8 cellular contexts compared by ENCODE assay signal in genomic region chr19:54418030-54418929, GRCh38. TPM values are rescaled to one million over a fixed set of nuclear protein-coding genes. Genes with fewer than 3 reads are reported as not detected.
DNase-seq lines count a peak whose midpoint lies in the region; TF ChIP-seq lines count a peak whose summit lies in the region.

No MANE protein-coding gene starts in this region.

- H3K9me3 Mint-ChIP-seq in dendritic cell treated with granulocyte-macrophage colony-stimulating factor and Interleukin-4, amounts not matched to agents 40 ng/mL and 50 ng/mL, for 4 days = peaks cover 12% of the 10 kb centered on the region
- H3K9me3 Mint-ChIP-seq in neural crest cell = peaks cover 7% of the 10 kb centered on the region

- no peaks in the 10 kb centered on the region for H3K36me3 ChIP-seq in BE2C

- no peaks in the 10 kb centered on the region for H3K36me3 Mint-ChIP-seq in dendritic cell treated with granulocyte-macrophage colony-stimulating factor and Interleukin-4, amounts not matched to agents 40 ng/mL and 50 ng/mL, for 4 days (ENCODE audit: low read depth)
- H3K36me3 Mint-ChIP-seq in neural crest cell (ENCODE audit: low read depth) = peaks cover 22% of the 10 kb centered on the region

- H3K4me3 ChIP-seq in BE2C (ENCODE audit: low read depth, low read length) = no peak overlapping the region

- peak overlapping the region; percentile 0 for H3K27ac Mint-ChIP-seq in dendritic cell treated with granulocyte-macrophage colony-stimulating factor and Interleukin-4, amounts not matched to agents 40 ng/mL and 50 ng/mL, for 4 days
- H3K27ac Mint-ChIP-seq in neural crest cell (ENCODE audit: unreplicated experiment) = peak overlapping the region; percentile 95

- no peaks in the 10 kb centered on the region for H3K9me3 ChIP-seq in BE2C

- no peak for TF ChIP-seq CTCF in neural crest cell (conservative IDR thresholded peaks at IDR 0.05)
- TF ChIP-seq CTCF in BE2C (IDR thresholded peaks at IDR 0.05; ENCODE audit: low read depth, low read length) = no peak

- H3K27me3 Mint-ChIP-seq in dendritic cell treated with granulocyte-macrophage colony-stimulating factor and Interleukin-4, amounts not matched to agents 40 ng/mL and 50 ng/mL, for 4 days = peaks cover 82% of the 10 kb centered on the region
- H3K27me3 Mint-ChIP-seq in neural crest cell (ENCODE audit: low read depth) = no peaks in the 10 kb centered on the region

- DNase-seq in GF-D8 (lab: John Stamatoyannopoulos, UW) (peak; percentile 81), NCI-H2227 treated with DMSO at 0.1 percent for 48 hours (lab: John Stamatoyannopoulos, UW) (peak; percentile 74), neural crest cell (ENCODE audit: low read depth, low spot score) (no peak), BE2C (no peak)
- no peak for DNase-seq in stimulated activated naive CD4-positive, alpha-beta T cell treated with Interleukin-2 at 50 U/mL for 16 hours (lab: John Stamatoyannopoulos, UW)
- no peak for DNase-seq in activated T-cell treated with anti-CD3 and anti-CD28 coated beads, Interleukin-2, amount 50 U/mL, for 48 hours
- no peak for DNase-seq in activated CD8-positive, alpha-beta memory T cell treated with anti-CD3 and anti-CD28 coated beads, Interleukin-2, amount 50 U/mL, for 4 hours

- no peaks in the 10 kb centered on the region for H3K4me1 ChIP-seq in BE2C

- H3K4me3 Mint-ChIP-seq in dendritic cell treated with granulocyte-macrophage colony-stimulating factor and Interleukin-4, amounts not matched to agents 40 ng/mL and 50 ng/mL, for 4 days = no peak overlapping the region
- H3K4me3 Mint-ChIP-seq in neural crest cell = peak overlapping the region; percentile 87

- peaks cover 50% of the 10 kb centered on the region for H3K27me3 ChIP-seq in BE2C

- intact Hi-C loops in dendritic cell treated with granulocyte-macrophage colony-stimulating factor and Interleukin-4, amounts not matched to agents 40 ng/mL and 50 ng/mL, for 4 days (cut with micrococcal nuclease) = no loop called here

- peaks cover 18% of the 10 kb centered on the region for H3K4me1 Mint-ChIP-seq in dendritic cell treated with granulocyte-macrophage colony-stimulating factor and Interleukin-4, amounts not matched to agents 40 ng/mL and 50 ng/mL, for 4 days (ENCODE audit: low read depth)
- H3K4me1 Mint-ChIP-seq in neural crest cell = peaks cover 53% of the 10 kb centered on the region

RNA-seq across cellular contexts. Expression of gene TTYH1, which starts 3.0 kb away (rescaled TPM):
- 180 and 207 TPM in 2 replicates for total RNA-seq in neural crest cell
- 1.6 TPM for polyA plus RNA-seq in BE2C (2012; ENCODE audit: insufficient read depth, insufficient read length, low read depth)

RNA-seq across cellular contexts. Expression of gene LENG8, which starts 30.7 kb away (rescaled TPM):
- 157 and 161 TPM in 2 replicates for total RNA-seq in neural crest cell
- polyA plus RNA-seq in BE2C (2012; ENCODE audit: insufficient read depth, insufficient read length, low read depth) = 163 TPM

RNA-seq across cellular contexts. Expression of gene LENG9, which starts 45.3 kb away (rescaled TPM):
- total RNA-seq in neural crest cell = 2.5 and 3.0 TPM in 2 replicates
- polyA plus RNA-seq in BE2C (2012; ENCODE audit: insufficient read depth, insufficient read length, low read depth) = 6.1 TPM

RNA-seq across cellular contexts. Expression of gene LAIR1, which starts 53.5 kb away (rescaled TPM):
- not detected in 2 replicates for total RNA-seq in neural crest cell
- polyA plus RNA-seq in BE2C (2012; ENCODE audit: insufficient read depth, insufficient read length, low read depth) = not detected

RNA-seq across cellular contexts. Expression of gene CDC42EP5, which starts 54.8 kb away (rescaled TPM):
- total RNA-seq in neural crest cell = 6.7 and 7.7 TPM in 2 replicates
- not detected for polyA plus RNA-seq in BE2C (2012; ENCODE audit: insufficient read depth, insufficient read length, low read depth)

Comparison
In these comparisons a context has a peak if more than half of its experiments do, and no peak if none do; other contexts are left out.
1. DNase-seq: peak in GF-D8 (single experiment) and NCI-H2227 treated with DMSO at 0.1 percent for 48 hours (single experiment); none in neural crest cell (single experiment), stimulated activated naive CD4-positive, alpha-beta T cell treated with Interleukin-2 at 50 U/mL for 16 hours (single experiment), BE2C (single experiment), activated T-cell treated with anti-CD3 and anti-CD28 coated beads, Interleukin-2, amount 50 U/mL, for 48 hours (0 of 2) and activated CD8-positive, alpha-beta memory T cell treated with anti-CD3 and anti-CD28 coated beads, Interleukin-2, amount 50 U/mL, for 4 hours (single experiment).